In the genomic region with DNA sequence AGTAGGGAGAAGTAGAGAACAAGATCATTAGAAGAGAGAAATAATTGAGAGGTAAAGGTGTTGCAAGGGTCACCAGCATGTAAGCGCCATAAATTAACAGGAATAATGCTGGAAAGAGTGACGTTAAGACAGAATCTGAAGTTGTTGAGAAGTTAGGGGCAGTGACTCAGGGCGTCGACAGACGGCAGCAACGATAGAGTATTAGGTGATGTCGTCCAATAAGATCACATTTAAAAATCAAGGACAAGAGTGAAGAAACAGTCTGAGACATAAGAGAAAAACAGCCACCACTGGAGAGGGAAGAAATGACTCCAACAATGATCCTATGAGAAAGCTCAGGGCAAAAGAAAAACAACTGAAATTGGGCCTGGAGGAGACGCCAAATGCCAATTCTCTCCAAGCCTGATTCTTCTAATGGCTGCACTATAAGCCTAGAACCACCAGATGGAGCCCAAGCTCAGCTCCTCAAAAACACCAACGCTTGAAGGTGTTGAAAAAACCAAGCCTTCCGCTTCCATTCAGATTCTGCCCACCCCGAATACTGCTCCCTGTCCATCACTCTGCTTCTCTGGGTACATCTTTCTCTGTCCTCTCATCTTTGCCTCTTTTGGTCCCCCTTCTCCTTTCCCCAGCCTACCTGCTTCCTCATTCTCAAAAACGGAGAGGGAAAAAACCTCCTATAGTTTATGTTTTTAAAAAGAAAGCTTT, we compare ENCODE assay signal across 8 cellular contexts.
A peak's percentile ranks its signal among the peaks of the same experiment; 100 is the strongest.
DNase-seq lines count a peak whose midpoint lies in the region; ATAC-seq and TF ChIP-seq lines count a peak whose summit lies in the region.

No MANE protein-coding gene starts in this region.

- H3K36me3 ChIP-seq in hepatocyte (replicated peaks; ENCODE audit: insufficient read depth, low read depth) (no peaks in the 10 kb centered on the region), gastrocnemius medialis (no peaks in the 10 kb centered on the region)

- H3K27me3 ChIP-seq in hepatocyte (no peaks in the 10 kb centered on the region), gastrocnemius medialis (no peaks in the 10 kb centered on the region)

- peak; percentile 54 for DNase-seq in NCI-H1694 treated with DMSO at 0.1 percent for 48 hours (lab: John Stamatoyannopoulos, UW)
- peak; percentile 45 for DNase-seq in T-helper 9 cell
- DNase-seq in astrocyte of the cerebellum (ENCODE audit: low read depth) = peak; percentile 76
- DNase-seq in hepatocyte (ENCODE audit: low spot score) = peak; percentile 83
- DNase-seq in gastrocnemius medialis = peak; percentile 25 to 46

- no peak overlapping the region for H3K27ac ChIP-seq in hepatocyte
- no peak overlapping the region for H3K27ac ChIP-seq in gastrocnemius medialis

- H3K4me2 ChIP-seq in hepatocyte = peak overlapping the region; percentile 46

- WGBS in hepatocyte (ENCODE audit: low lambda C conversion rate, missing lambda C conversion rate) = 53% methylated on average over 12 of the region's 12 CpGs

- TF ChIP-seq POLR2A in gastrocnemius medialis (IDR thresholded peaks at IDR 0.05) (no peak), GM18505 (IDR thresholded peaks at IDR 0.05; ENCODE audit: borderline replicate concordance, extremely low read depth, insufficient read depth, insufficient read length) (no peak)

- H3K4me3 ChIP-seq in astrocyte of the cerebellum (ENCODE audit: low read depth, low read length) (no peak overlapping the region), hepatocyte (no peak overlapping the region), gastrocnemius medialis (no peak overlapping the region)

- ATAC-seq in gastrocnemius medialis (peak; percentile 75 to 78), HG03097 (IDR thresholded peaks at IDR 0.05; ENCODE audit: low FRiP score, unreplicated experiment) (no peak), GM18505 (IDR thresholded peaks at IDR 0.05; ENCODE audit: unreplicated experiment) (no peak)

- H3K4me1 ChIP-seq in hepatocyte (ENCODE audit: insufficient read depth) (peaks cover 33% of the 10 kb centered on the region), gastrocnemius medialis (peaks cover 17 to 34% of the 10 kb centered on the region in 2 donors)

- in situ Hi-C loops in astrocyte of the cerebellum (cut with HindIII; ENCODE audit: low sequenced_read_pairs) (loop anchor here (5.0 kb wide), 1 partner anchor 84 kb away; no protein-coding TSS in a partner anchor), gastrocnemius medialis (cut with MboI; ENCODE audit: low sequenced_read_pairs in 4 of 4) (loop anchor here (5.0 kb wide), 2 partner anchors 84 to 89 kb away; no protein-coding TSS in a partner anchor)

- H3K79me2 ChIP-seq in hepatocyte = peaks cover 20% of the 10 kb centered on the region

- peaks cover 12% of the 10 kb centered on the region for H4K20me1 ChIP-seq in hepatocyte (ENCODE audit: insufficient read depth, poor library complexity, severe bottlenecking)

- no peaks in the 10 kb centered on the region for H3K9me2 ChIP-seq in hepatocyte (replicated peaks; ENCODE audit: insufficient read depth)

- TF ChIP-seq CTCF in GM12872 (IDR thresholded peaks at IDR 0.05; ENCODE audit: insufficient read depth, low read depth, low read length) (peak; percentile 96), astrocyte of the cerebellum (IDR thresholded peaks at IDR 0.05; ENCODE audit: low read depth, low read length, missing control alignments) (peak; percentile 94), hepatocyte (IDR thresholded peaks at IDR 0.05; ENCODE audit: poor library complexity) (peak; percentile 94), gastrocnemius medialis (IDR thresholded peaks at IDR 0.05 in 4 of 5, conservative IDR thresholded peaks at IDR 0.05 in 1 of 5) (peak; percentile 73 to 96 (median 89))

- no peaks in the 10 kb centered on the region for H3K9me3 ChIP-seq in hepatocyte (ENCODE audit: low read depth)
- no peaks in the 10 kb centered on the region for H3K9me3 ChIP-seq in gastrocnemius medialis

- no peak overlapping the region for H2AFZ ChIP-seq in hepatocyte

- intact Hi-C loops in gastrocnemius medialis (cut with DNase I; ENCODE audit: low total_unique reads) = loop anchor here (1.0 to 2.0 kb wide), 2 partner anchors 86 to 122 kb away; no protein-coding TSS in a partner anchor

Comparison
In these comparisons a context has a peak if more than half of its experiments do, and no peak if none do; other contexts are left out.
1. ATAC-seq: peak in gastrocnemius medialis (2 of 2); none in HG03097 (single experiment) and GM18505 (single experiment).
2. Peak in every context shown above with its lines, with median percentiles within 50 percentile points of each other: CTCF ChIP-seq and DNase-seq.